Comparison of ENCODE assay signal across 22 cellular contexts in the genomic region with DNA sequence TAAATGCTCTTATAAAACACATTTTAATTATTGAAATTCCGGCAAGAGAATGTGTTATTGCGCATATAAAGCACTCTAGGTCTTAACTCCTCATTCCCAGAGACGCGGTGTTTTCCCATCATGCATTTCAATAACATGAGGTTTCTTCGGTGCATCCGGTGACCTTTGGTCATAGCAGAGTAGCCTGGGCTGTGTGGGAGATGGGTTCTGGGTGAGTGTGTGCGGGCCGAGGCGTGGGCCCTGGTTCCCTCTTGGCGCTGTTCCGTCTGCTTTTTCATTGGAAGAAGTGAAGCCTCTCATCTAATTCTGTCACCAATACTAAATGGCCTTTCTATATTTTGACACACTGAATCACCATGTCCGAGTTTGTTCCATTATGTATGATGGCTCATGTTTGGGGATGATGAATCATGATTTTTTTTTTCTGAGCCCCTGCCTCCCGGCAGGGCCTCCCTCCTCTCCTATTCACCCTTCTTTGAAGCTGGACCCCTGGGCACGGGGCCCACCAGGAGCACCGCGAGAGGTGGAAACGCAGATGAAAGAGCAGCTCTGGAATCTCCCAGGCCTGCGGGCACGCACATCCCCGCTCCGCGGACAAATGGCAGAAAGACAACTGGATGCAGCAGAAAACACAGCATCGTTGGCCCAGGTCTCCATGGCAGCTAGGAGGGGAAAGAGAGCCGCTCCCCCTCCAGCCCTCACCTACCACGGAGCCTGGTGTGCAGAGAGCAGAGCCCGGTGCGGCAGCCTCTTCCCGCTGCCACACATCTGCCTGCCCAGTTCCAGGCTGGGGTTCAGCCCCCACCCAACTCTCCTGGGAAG.
DNase-seq lines count a peak whose midpoint lies in the region; ATAC-seq and TF ChIP-seq lines count a peak whose summit lies in the region.
"Had no signal": no experiment of that assay in that cellular context is flagged by ENCODE, and none has a peak within 500 bp of the region (broad histone marks: within the 10 kb centered on the region; RNA-seq: fewer than 3 reads in every experiment).

No MANE protein-coding gene starts in this region.

- H3K4me3 Mint-ChIP-seq in chondrocyte (ENCODE audit: unreplicated experiment) = no peak overlapping the region
- H3K4me3 Mint-ChIP-seq: CD4-positive, alpha-beta T cell; dendritic cell treated with granulocyte-macrophage colony-stimulating factor and Interleukin-4, amounts not matched to agents 40 ng/mL and 50 ng/mL, for 4 days; nephron had no signal

- no peaks in the 10 kb centered on the region for H3K9me2 ChIP-seq in PC-9 (ENCODE audit: insufficient read depth)

- no peaks in the 10 kb centered on the region for H3K79me2 ChIP-seq in osteoblast (ENCODE audit: insufficient read depth, low read length)
- no peaks in the 10 kb centered on the region for H3K79me2 ChIP-seq in PC-9 (ENCODE audit: low read depth)

- H3K27ac Mint-ChIP-seq in chondrocyte (ENCODE audit: unreplicated experiment) = no peak overlapping the region
- H3K27ac Mint-ChIP-seq: CD4-positive, alpha-beta T cell; dendritic cell treated with granulocyte-macrophage colony-stimulating factor and Interleukin-4, amounts not matched to agents 40 ng/mL and 50 ng/mL, for 4 days; nephron had no signal

- ATAC-seq in Panc1 = 0 out of 2 replicates have a peak, but pooled peaks have one; percentile 9
- ATAC-seq in GM18502 (IDR thresholded peaks at IDR 0.05; ENCODE audit: poor library complexity, unreplicated experiment) = no peak

- H3K27me3 Mint-ChIP-seq in chondrocyte (ENCODE audit: low read depth) = peaks cover 5% of the 10 kb centered on the region
- H3K27me3 Mint-ChIP-seq: CD4-positive, alpha-beta T cell had no signal

- no peaks in the 10 kb centered on the region for H3K9me3 ChIP-seq in Panc1 (ENCODE audit: control insufficient read depth, insufficient read depth, low read depth, low read length)
- no peaks in the 10 kb centered on the region for H3K9me3 ChIP-seq in osteoblast (ENCODE audit: low read depth, low read length)
- H3K9me3 ChIP-seq in PC-9 (ENCODE audit: insufficient read depth, low read depth) = no peaks in the 10 kb centered on the region
- H3K9me3 ChIP-seq: sigmoid colon, SJCRH30, uterus had no signal

- TF ChIP-seq CTCF in Panc1 (IDR thresholded peaks at IDR 0.05) = no peak
- TF ChIP-seq CTCF in chondrocyte (IDR thresholded peaks at IDR 0.05) = no peak
- no peak for TF ChIP-seq CTCF in osteoblast (IDR thresholded peaks at IDR 0.05; ENCODE audit: extremely low read depth, low read depth, low read length)
- TF ChIP-seq CTCF in PC-9 (conservative IDR thresholded peaks at IDR 0.05) = no peak

- intact Hi-C loops in Panc1 (cut with micrococcal nuclease; ENCODE audit: unreplicated experiment) = no loop called here
- intact Hi-C loops in PC-9 (cut with micrococcal nuclease; ENCODE audit: unreplicated experiment) = no loop called here

- no peaks in the 10 kb centered on the region for H3K36me3 Mint-ChIP-seq in chondrocyte (ENCODE audit: low read depth)

- H3F3A ChIP-seq in PC-9 (ENCODE audit: insufficient read depth, low read depth) = 0 out of 2 replicates have a peak, but pooled peaks cover 5% of the 10 kb centered on the region

- H3K27me3 ChIP-seq in H7 (ENCODE audit: control insufficient read depth, insufficient read depth, low read length) (no peaks in the 10 kb centered on the region), Panc1 (ENCODE audit: control insufficient read depth, insufficient read depth, low read length) (no peaks in the 10 kb centered on the region), osteoblast (ENCODE audit: insufficient read depth, low read length) (no peaks in the 10 kb centered on the region), PC-9 (ENCODE audit: insufficient read depth, low read depth) (no peaks in the 10 kb centered on the region)
- H3K27me3 ChIP-seq: sigmoid colon, SJCRH30, uterus had no signal

- no peak overlapping the region for H3K4me3 ChIP-seq in H7 (ENCODE audit: insufficient read depth, low read depth, low read length)
- H3K4me3 ChIP-seq in Panc1 (ENCODE audit: low read depth in 2 of 2, low read length in 2 of 2) = no peak overlapping the region
- no peak overlapping the region for H3K4me3 ChIP-seq in osteoblast (ENCODE audit: insufficient read depth, low read length)
- H3K4me3 ChIP-seq in PC-9 = no peak overlapping the region
- H3K4me3 ChIP-seq: sigmoid colon, SJCRH30, uterus had no signal

- H3K9me3 Mint-ChIP-seq in chondrocyte (ENCODE audit: low read depth) = no peaks in the 10 kb centered on the region
- H3K9me3 Mint-ChIP-seq: CD4-positive, alpha-beta T cell; dendritic cell treated with granulocyte-macrophage colony-stimulating factor and Interleukin-4, amounts not matched to agents 40 ng/mL and 50 ng/mL, for 4 days; nephron had no signal

- H3K4me1 ChIP-seq in Panc1 (ENCODE audit: control insufficient read depth, insufficient read depth, low read length) (no peaks in the 10 kb centered on the region), osteoblast (ENCODE audit: insufficient read depth, low read length) (peaks cover 16% of the 10 kb centered on the region), PC-9 (replicated peaks; ENCODE audit: insufficient read depth) (peaks cover 19% of the 10 kb centered on the region; the same call in 1 of the 2 replicates)
- H3K4me1 ChIP-seq: sigmoid colon, uterus had no signal

- H3K4me2 ChIP-seq in osteoblast (ENCODE audit: insufficient read depth, low read length) (peak overlapping the region; percentile 36), PC-9 (no peak overlapping the region)

- in situ Hi-C loops in Panc1 (cut with HindIII; ENCODE audit: low pct_unique_long_range_greater_than_20kb, low sequenced_read_pairs) = no loop called here

- H2AFZ ChIP-seq in osteoblast (ENCODE audit: low read length) = peak overlapping the region; percentile 68
- no peak overlapping the region for H2AFZ ChIP-seq in PC-9

- H3K36me3 ChIP-seq in H7 (replicated peaks; ENCODE audit: control insufficient read depth, insufficient read depth, low read length) (no peaks in the 10 kb centered on the region), Panc1 (ENCODE audit: control insufficient read depth, insufficient read depth, low read length) (no peaks in the 10 kb centered on the region), osteoblast (ENCODE audit: insufficient read depth, low read length) (no peaks in the 10 kb centered on the region), PC-9 (ENCODE audit: low read depth) (no peaks in the 10 kb centered on the region)
- H3K36me3 ChIP-seq: sigmoid colon, SJCRH30, uterus had no signal

- no peak overlapping the region for H3K27ac ChIP-seq in Panc1 (ENCODE audit: low read length)
- H3K27ac ChIP-seq in osteoblast (ENCODE audit: low read depth, low read length) = no peak overlapping the region
- no peak overlapping the region for H3K27ac ChIP-seq in PC-9
- H3K27ac ChIP-seq: sigmoid colon, SJCRH30, uterus, VCaP had no signal

- CTCF ChIA-PET in Panc1 (lab: Charles Lee) = no interaction called here
- CTCF ChIA-PET in HEK293T (lab: Yijun Ruan, JAX) = no interaction called here
- CTCF ChIA-PET in PC-9 (lab: Charles Lee) = no interaction called here

- peaks cover 15% of the 10 kb centered on the region for H3K4me1 Mint-ChIP-seq in chondrocyte (ENCODE audit: low read depth)

- DNase-seq in H7 = peak; percentile 70
- no peak for DNase-seq in Panc1 (ENCODE audit: low read depth, low spot score)
- DNase-seq in chondrocyte (ENCODE audit: low spot score) = peak; percentile 77
- peak; percentile 87 for DNase-seq in osteoblast (ENCODE audit: insufficient read length, low spot score, missing footprints)
- no peak for DNase-seq in HEK293T (ENCODE audit: extremely low spot score)
- no peak for DNase-seq in PC-9
- DNase-seq: activated CD4-positive, alpha-beta T cell treated with anti-CD3 and anti-CD28 coated beads, Interleukin-2, amount 50 U/mL, for 1 hour; CD4-positive, alpha-beta T cell; DMS 273 treated with DMSO at 0.1 percent for 48 hours; GDM1; Karpas-422; NCI-H1092; NCI-H1930; NCI-H446; OCI-M1; sigmoid colon; SJCRH30; uterus had no signal

- POLR2A ChIA-PET in Panc1 (lab: Charles Lee) = no interaction called here
- POLR2A ChIA-PET in HEK293T (lab: Yijun Ruan, JAX) = no interaction called here
- POLR2A ChIA-PET in PC-9 (lab: Charles Lee; ENCODE audit: unreplicated experiment) = no interaction called here

- BruUV-seq in Panc1 (replicated peaks; lab: Mats Ljungman, UMichigan) (no TSS peak), PC-9 (replicated peaks; lab: Mats Ljungman, UMichigan) (no TSS peak)

- no peaks in the 10 kb centered on the region for H4K20me1 ChIP-seq in osteoblast (ENCODE audit: insufficient read depth, low read length)
- no peaks in the 10 kb centered on the region for H4K20me1 ChIP-seq in PC-9 (ENCODE audit: insufficient read depth)

TF ChIP-seq in HEK293T, 16 proteins besides CTCF, POLR2A, EP300 and RAD21:
- no peak for TF ChIP-seq ARNT (IDR thresholded peaks at IDR 0.05)
- no peak for TF ChIP-seq SP1 (IDR thresholded peaks at IDR 0.05)
- TF ChIP-seq ZNF384 (IDR thresholded peaks at IDR 0.05) = no peak
- TF ChIP-seq FOXK2 (IDR thresholded peaks at IDR 0.05) = no peak
- no peak for TF ChIP-seq TARDBP (IDR thresholded peaks at IDR 0.05)
- TF ChIP-seq, protein P1, sequence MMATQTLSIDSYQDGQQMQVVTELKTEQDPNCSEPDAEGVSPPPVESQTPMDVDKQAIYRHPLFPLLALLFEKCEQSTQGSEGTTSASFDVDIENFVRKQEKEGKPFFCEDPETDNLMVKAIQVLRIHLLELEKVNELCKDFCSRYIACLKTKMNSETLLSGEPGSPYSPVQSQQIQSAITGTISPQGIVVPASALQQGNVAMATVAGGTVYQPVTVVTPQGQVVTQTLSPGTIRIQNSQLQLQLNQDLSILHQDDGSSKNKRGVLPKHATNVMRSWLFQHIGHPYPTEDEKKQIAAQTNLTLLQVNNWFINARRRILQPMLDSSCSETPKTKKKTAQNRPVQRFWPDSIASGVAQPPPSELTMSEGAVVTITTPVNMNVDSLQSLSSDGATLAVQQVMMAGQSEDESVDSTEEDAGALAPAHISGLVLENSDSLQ (IDR thresholded peaks at IDR 0.05) = no peak
- no peak for TF ChIP-seq FOXM1 (IDR thresholded peaks at IDR 0.05; ENCODE audit: borderline replicate concordance)
- no peak for TF ChIP-seq ELF4 (IDR thresholded peaks at IDR 0.05)
- TF ChIP-seq HDGF (IDR thresholded peaks at IDR 0.05; ENCODE audit: borderline replicate concordance) = no peak
- TF ChIP-seq SUZ12 (IDR thresholded peaks at IDR 0.05) = no peak

Comparison
In these comparisons a context has a peak if more than half of its experiments do, and no peak if none do; other contexts are left out.
1. DNase-seq: peak in H7 (single experiment), chondrocyte (single experiment) and osteoblast (single experiment); none in Panc1 (single experiment), HEK293T (single experiment) and PC-9 (0 of 2).